ENCODE assay signal across 13 cellular contexts in the genomic region with DNA sequence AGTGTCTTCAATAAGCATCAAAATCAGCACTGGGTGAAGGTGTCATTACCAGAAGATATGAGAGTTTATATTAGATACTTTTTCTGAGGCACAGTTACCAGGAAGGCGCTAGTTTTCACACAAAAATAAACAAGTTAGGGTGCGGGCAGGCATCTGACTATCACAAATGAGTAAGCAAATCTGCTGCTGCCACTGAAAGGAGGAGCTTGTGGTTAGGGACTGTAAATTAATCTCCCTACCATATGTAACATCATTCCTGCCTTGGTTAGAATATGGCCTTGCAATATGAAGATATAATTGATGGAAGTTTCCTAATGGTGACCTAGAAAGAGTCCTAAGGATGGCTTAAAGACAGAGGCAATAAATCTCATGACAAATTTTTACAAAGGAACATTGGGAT. TPM values are rescaled to one million over a fixed set of nuclear protein-coding genes. Genes with fewer than 3 reads are reported as not detected.
DNase-seq lines count a peak whose midpoint lies in the region; ATAC-seq, FAIRE-seq and TF ChIP-seq lines count a peak whose summit lies in the region.
"Had no signal": no experiment of that assay in that cellular context is flagged by ENCODE, and none has a peak within 500 bp of the region (broad histone marks: within the 10 kb centered on the region; RNA-seq: fewer than 3 reads in every experiment).

No MANE protein-coding gene starts in this region.

- H3K4me1 ChIP-seq in A549 (peaks cover 4% of the 10 kb centered on the region; the same call in 1 of the 3 replicates), HEK293 (ENCODE audit: control insufficient read depth, insufficient read depth, low read length) (peaks cover 4% of the 10 kb centered on the region; the same call in 1 of the 2 replicates), upper lobe of left lung (peaks cover 0 to 6% (median 0%) of the 10 kb centered on the region in 4 donors)
- H3K4me1 ChIP-seq: BLaER1 had no signal

- no peak for TF ChIP-seq RAD21 in A549 (conservative IDR thresholded peaks at IDR 0.05 in 1 of 2, IDR thresholded peaks at IDR 0.05 in 1 of 2)

- no peak for FAIRE-seq in A549 (lab: Jason Lieb, UNC)

- 0 out of 3 replicates have a peak overlapping the region, but pooled peaks have one; percentile 18 for H3K4me2 ChIP-seq in A549
- H3K4me2 ChIP-seq: BLaER1, hepatocyte had no signal

- DNase-seq in A549 (ENCODE audit: low read depth in 1 of 2, low spot score in 1 of 2) (peak in 1 of 2 experiments; percentile 9), OCI-M1 (lab: John Stamatoyannopoulos, UW) (peak; percentile 93), cardiac fibroblast (ENCODE audit: low read depth in 2 of 2) (peak; percentile 47 to 53), GM13977 (ENCODE audit: low spot score) (no peak), upper lobe of left lung (no peak)
- DNase-seq in stimulated activated CD4-positive, alpha-beta T cell treated with anti-CD3 and anti-CD28 coated beads, Interleukin-4, amount 100 ng/mL, for 4 hours, result no peak
- no peak for DNase-seq in central memory CD4-positive, alpha-beta T cell
- DNase-seq: activated CD4-positive, alpha-beta T cell treated with anti-CD3 and anti-CD28 coated beads for 48 hours; NCI-H1930; stimulated activated CD4-positive, alpha-beta T cell treated with anti-CD3 and anti-CD28 coated beads, Interleukin-4, amount 100 ng/mL, for 24 hours had no signal

- TF ChIP-seq POLR2A in A549 (IDR thresholded peaks at IDR 0.05; ENCODE audit: low read length), result no peak
- TF ChIP-seq POLR2A in upper lobe of left lung (IDR thresholded peaks at IDR 0.05), result no peak

- no peak for TF ChIP-seq CTCF in A549 (IDR thresholded peaks at IDR 0.05)
- no peak for TF ChIP-seq CTCF in HEK293 (tag by site-specific recombination; IDR thresholded peaks at IDR 0.05)
- TF ChIP-seq CTCF in cardiac fibroblast (IDR thresholded peaks at IDR 0.05; ENCODE audit: low read depth, low read length), result no peak
- no peak for TF ChIP-seq CTCF in GM13977 (IDR thresholded peaks at IDR 0.05; ENCODE audit: extremely low read depth, insufficient read depth, missing control alignments)
- no peak for TF ChIP-seq CTCF in upper lobe of left lung (IDR thresholded peaks at IDR 0.05)

- no peaks in the 10 kb centered on the region for H3K9me3 ChIP-seq in A549
- no peaks in the 10 kb centered on the region for H3K9me3 ChIP-seq in HEK293 (ENCODE audit: control insufficient read depth, insufficient read depth, low read depth, low read length)
- no peaks in the 10 kb centered on the region for H3K9me3 ChIP-seq in upper lobe of left lung
- H3K9me3 ChIP-seq: BLaER1 had no signal

- H3K4me3 ChIP-seq in A549 (no peak overlapping the region), HEK293 (ENCODE audit: low read depth, low read length) (no peak overlapping the region), cardiac fibroblast (replicated peaks in 1 of 2; ENCODE audit: low read depth in 2 of 2, low read length in 2 of 2) (no peak overlapping the region), upper lobe of left lung (no peak overlapping the region)
- H3K4me3 ChIP-seq: BLaER1, hepatocyte had no signal

- H3K27ac ChIP-seq in A549 (no peak overlapping the region; a peak in 1 of 6 replicates), HEK293 (ENCODE audit: extremely low read depth, low read depth, low read length) (no peak overlapping the region), upper lobe of left lung (no peak overlapping the region)
- H3K27ac ChIP-seq: BLaER1, hepatocyte had no signal

- H3K36me3 ChIP-seq in HEK293 (ENCODE audit: control insufficient read depth in 2 of 2, insufficient read depth in 1 of 2, low read length in 2 of 2) (no peaks in the 10 kb centered on the region), upper lobe of left lung (no peaks in the 10 kb centered on the region)
- H3K36me3 ChIP-seq: BLaER1 had no signal

- POLR2A ChIA-PET in A549 (lab: Yijun Ruan, JAX) (no interaction called here), HEK293 (lab: Yijun Ruan, JAX) (no interaction called here)

- in situ Hi-C loops in GM13977 (cut with MboI; ENCODE audit: low pct_unique_long_range_greater_than_20kb, low sequenced_read_pairs, unreplicated experiment), result loop anchor here (25.0 kb wide), 2 partner anchors 554 to 1279 kb away; a partner anchor contains a TSS

- no peak for TF ChIP-seq EP300 in A549 (IDR thresholded peaks at IDR 0.05)
- TF ChIP-seq EP300 in upper lobe of left lung (IDR thresholded peaks at IDR 0.05), result no peak

- ATAC-seq in A549 (no peak), upper lobe of left lung (ENCODE audit: low FRiP score in 2 of 2) (no peak)

- CTCF ChIA-PET in A549 (lab: Yijun Ruan, JAX), result interaction anchor here (1.0 to 11.2 kb wide), 5 partner anchors 57 to 1146 kb away, joined by 3 to 144 read pairs (median 3); a partner anchor contains a TSS
- CTCF ChIA-PET in HEK293 (lab: Yijun Ruan, JAX), result interaction anchor here (0.8 to 2.3 kb wide), 2 partner anchors 105 to 564 kb away, joined by 3 to 11 read pairs; a partner anchor contains a TSS

- 26% methylated on average over 2 of the region's 2 CpGs for WGBS in A549 (ENCODE audit: missing lambda C conversion rate)
- WGBS in upper lobe of left lung, 2 donors, result 41 to 57% methylated on average over 2 of the region's 2 CpGs

- H3K27me3 ChIP-seq in upper lobe of left lung, result no peaks in the 10 kb centered on the region
- H3K27me3 ChIP-seq: BLaER1, hepatocyte had no signal

TF ChIP-seq in A549, 52 proteins besides CTCF, POLR2A, EP300 and RAD21:
- TF ChIP-seq ESRRA (IDR thresholded peaks at IDR 0.05; ENCODE audit: borderline replicate concordance, low read length) (no peak), TFCP2L1 (CRISPR knock-in tag; IDR thresholded peaks at IDR 0.05) (no peak), JUNB (IDR thresholded peaks at IDR 0.05) (no peak), SMC3 (IDR thresholded peaks at IDR 0.05) (no peak), HOXA7 (CRISPR knock-in tag; IDR thresholded peaks at IDR 0.05) (no peak), NPAS2 (CRISPR knock-in tag; IDR thresholded peaks at IDR 0.05; ENCODE audit: borderline replicate concordance) (no peak), CHD4 (IDR thresholded peaks at IDR 0.05; ENCODE audit: borderline replicate concordance) (no peak), POLR2AphosphoS2 (conservative IDR thresholded peaks at IDR 0.05; ENCODE audit: low read length) (no peak), FOSB (CRISPR knock-in tag; IDR thresholded peaks at IDR 0.05) (no peak), MYC (IDR thresholded peaks at IDR 0.05; ENCODE audit: borderline replicate concordance, low read length) (no peak), NR3C1 (IDR thresholded peaks at IDR 0.05) (no peak), PHF8 (IDR thresholded peaks at IDR 0.05; ENCODE audit: borderline replicate concordance, low read depth) (no peak)
- TF ChIP-seq, protein P1, sequence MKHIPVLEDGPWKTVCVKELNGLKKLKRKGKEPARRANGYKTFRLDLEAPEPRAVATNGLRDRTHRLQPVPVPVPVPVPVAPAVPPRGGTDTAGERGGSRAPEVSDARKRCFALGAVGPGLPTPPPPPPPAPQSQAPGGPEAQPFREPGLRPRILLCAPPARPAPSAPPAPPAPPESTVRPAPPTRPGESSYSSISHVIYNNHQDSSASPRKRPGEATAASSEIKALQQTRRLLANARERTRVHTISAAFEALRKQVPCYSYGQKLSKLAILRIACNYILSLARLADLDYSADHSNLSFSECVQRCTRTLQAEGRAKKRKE (CRISPR knock-in tag; IDR thresholded peaks at IDR 0.05; ENCODE audit: low read depth), result no peak

TF ChIP-seq in HEK293, 187 proteins besides CTCF, POLR2A, EP300 and RAD21 (continues in another document):
- TF ChIP-seq BCL11A (tag by site-specific recombination; IDR thresholded peaks at IDR 0.05; ENCODE audit: low read depth) (no peak), IKZF3 (tag by site-specific recombination; IDR thresholded peaks at IDR 0.05) (no peak), WT1 (tag by site-specific recombination; IDR thresholded peaks at IDR 0.05) (0 out of 2 replicates have a peak, but pooled peaks have one; percentile 9), ZNF404 (tag by site-specific recombination; IDR thresholded peaks at IDR 0.05) (no peak), ZNF133 (tag by site-specific recombination; IDR thresholded peaks at IDR 0.05) (no peak), EGR2 (tag by site-specific recombination; IDR thresholded peaks at IDR 0.05; ENCODE audit: low read depth) (no peak), ZNF354C (tag by site-specific recombination; IDR thresholded peaks at IDR 0.05; ENCODE audit: borderline replicate concordance, low read depth) (no peak), ZNF830 (tag by site-specific recombination; IDR thresholded peaks at IDR 0.05; ENCODE audit: low read depth) (no peak), OSR2 (tag by site-specific recombination; IDR thresholded peaks at IDR 0.05) (peak; percentile 73), SP2 (tag by site-specific recombination; IDR thresholded peaks at IDR 0.05) (no peak), ZNF660 (tag by site-specific recombination; IDR thresholded peaks at IDR 0.05) (no peak), ZBTB48 (tag by site-specific recombination; IDR thresholded peaks at IDR 0.05) (peak; percentile 43; the same call in 1 of the 2 replicates)
- TF ChIP-seq, protein P2, sequence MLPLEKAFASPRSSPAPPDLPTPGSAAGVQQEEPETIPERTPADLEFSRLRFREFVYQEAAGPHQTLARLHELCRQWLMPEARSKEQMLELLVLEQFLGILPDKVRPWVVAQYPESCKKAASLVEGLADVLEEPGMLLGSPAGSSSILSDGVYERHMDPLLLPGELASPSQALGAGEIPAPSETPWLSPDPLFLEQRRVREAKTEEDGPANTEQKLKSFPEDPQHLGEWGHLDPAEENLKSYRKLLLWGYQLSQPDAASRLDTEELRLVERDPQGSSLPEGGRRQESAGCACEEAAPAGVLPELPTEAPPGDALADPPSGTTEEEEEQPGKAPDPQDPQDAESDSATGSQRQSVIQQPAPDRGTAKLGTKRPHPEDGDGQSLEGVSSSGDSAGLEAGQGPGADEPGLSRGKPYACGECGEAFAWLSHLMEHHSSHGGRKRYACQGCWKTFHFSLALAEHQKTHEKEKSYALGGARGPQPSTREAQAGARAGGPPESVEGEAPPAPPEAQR (tag by site-specific recombination; IDR thresholded peaks at IDR 0.05), result no peak

RNA-seq across cellular contexts. Expression of a gene that starts 19.5 kb away (rescaled TPM):
- polyA plus RNA-seq in A549 (2011; rRNA removed), result 80.2 and 125 TPM in 2 replicates
- 61.5 and 79.0 TPM in 2 replicates for polyA plus RNA-seq in A549 (2012; cell fraction: cytosol; rRNA removed)
- 25.2 and 32.8 TPM in 2 replicates for polyA plus RNA-seq in A549 (2012; cell fraction: nucleus; rRNA removed)
- polyA plus RNA-seq in A549 (2017; fragmentation: RNase III; extraction: RNeasy Plus Mini Kit Qiagen cat#74134 plus additional on column Dnase treatment), result 173 to 182 TPM (median 180 TPM) in 3 replicates
- 21.7 and 21.8 TPM in 2 replicates for polyA minus RNA-seq in A549 (2011; rRNA and poly(A)+ RNA removed)
- total RNA-seq in upper lobe of left lung, result 100 to 1,000 TPM in 4 of 6 donors, 10 to 100 TPM in 2; 56.6 to 147 (median 109) TPM

RNA-seq across cellular contexts. Expression of a gene that starts 47.5 kb away (rescaled TPM):
- polyA plus RNA-seq in A549 (2011; rRNA removed) (3.9 and 4.5 TPM in 2 replicates), A549 (2017; fragmentation: RNase III; extraction: RNeasy Plus Mini Kit Qiagen cat#74134 plus additional on column Dnase treatment) (4.3 to 9.5 TPM (median 8.2 TPM) in 3 replicates)
- 0.71 and 0.83 TPM in 2 replicates for polyA plus RNA-seq in A549 (2012; cell fraction: cytosol; rRNA removed)
- 1.3 and 1.4 TPM in 2 replicates for polyA plus RNA-seq in A549 (2012; cell fraction: nucleus; rRNA removed)
- 11.2 and 22.2 TPM in 2 replicates for polyA minus RNA-seq in A549 (2011; rRNA and poly(A)+ RNA removed)
- 10 to 100 TPM in 3 of 6 donors, 1 to 10 TPM in 3; 2.3 to 58.9 (median 8.4) TPM for total RNA-seq in upper lobe of left lung

Comparison
In these comparisons a context has a peak if more than half of its experiments do, and no peak if none do; other contexts are left out.
1. DNase-seq: peak in OCI-M1 (single experiment) and cardiac fibroblast (2 of 2); none in stimulated activated CD4-positive, alpha-beta T cell treated with anti-CD3 and anti-CD28 coated beads, Interleukin-4, amount 100 ng/mL, for 4 hours (0 of 2), GM13977 (single experiment), upper lobe of left lung (0 of 2) and central memory CD4-positive, alpha-beta T cell (single experiment).